Comparison of ENCODE assay signal across 16 cellular contexts in the genomic region with DNA sequence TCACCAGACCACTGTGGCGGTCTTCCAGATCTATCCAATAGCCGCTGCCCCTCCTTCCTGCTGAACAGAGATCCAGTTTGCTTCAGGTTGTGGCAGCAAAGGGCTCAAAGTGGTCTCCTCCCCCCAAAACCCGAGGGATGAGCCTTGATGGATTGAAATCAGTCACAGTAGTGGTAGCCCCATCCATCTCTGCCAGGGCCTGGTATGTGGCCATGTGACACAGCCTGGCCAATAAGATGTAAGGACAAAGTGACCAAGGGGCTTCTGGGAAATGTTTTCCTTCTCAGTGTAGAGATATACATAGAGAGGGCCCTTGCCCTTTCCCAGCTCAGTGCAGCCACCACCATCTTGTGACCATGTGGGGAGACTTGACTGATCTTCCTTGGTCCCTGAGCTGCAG. TPM values are rescaled to one million over a fixed set of nuclear protein-coding genes. Genes with fewer than 3 reads are reported as not detected.
DNase-seq lines count a peak whose midpoint lies in the region; ATAC-seq and TF ChIP-seq lines count a peak whose summit lies in the region.
"Had no signal": no experiment of that assay in that cellular context is flagged by ENCODE, and none has a peak within 500 bp of the region (broad histone marks: within the 10 kb centered on the region; RNA-seq: fewer than 3 reads in every experiment).

No MANE protein-coding gene starts in this region.

- intact Hi-C loops in IMR-90 (cut with micrococcal nuclease): no loop called here

- no peak overlapping the region for H2BK15ac ChIP-seq in IMR-90 (ENCODE audit: low read depth, low read length)
- H2BK15ac ChIP-seq in neuronal stem cell (ENCODE audit: low read length): no peak overlapping the region

- no peak overlapping the region for H2AK9ac ChIP-seq in IMR-90 (replicated peaks; ENCODE audit: low read depth, low read length, poor library complexity)

- H3K9me1 ChIP-seq in IMR-90 (ENCODE audit: insufficient read depth, low read length): peaks cover 4% of the 10 kb centered on the region

- H4K8ac ChIP-seq in IMR-90 (ENCODE audit: low read depth in 2 of 2, low read length in 2 of 2): no peak overlapping the region
- no peak overlapping the region for H4K8ac ChIP-seq in neuronal stem cell (ENCODE audit: low read depth, low read length)

- H2BK12ac ChIP-seq in neuronal stem cell (ENCODE audit: low read length): no peak overlapping the region

- H2AFZ ChIP-seq in IMR-90 (replicated peaks; ENCODE audit: low read length, poor library complexity) (no peak overlapping the region), neuronal stem cell (ENCODE audit: low read length) (peak overlapping the region; percentile 68)
- H2AFZ ChIP-seq: GM23248 had no signal

- H3K4me1 ChIP-seq in IMR-90 (ENCODE audit: control insufficient read depth, insufficient read depth, low read length) (no peaks in the 10 kb centered on the region), neuronal stem cell (ENCODE audit: control insufficient read depth in 2 of 2, insufficient read depth in 1 of 2, low read depth in 1 of 2, low read length in 2 of 2) (peaks cover 2 to 6% of the 10 kb centered on the region in 2 donors)
- H3K4me1 ChIP-seq: Caco-2 had no signal

- no peak overlapping the region for H3K4ac ChIP-seq in IMR-90 (ENCODE audit: low read depth, low read length)
- H3K4ac ChIP-seq in neuronal stem cell (ENCODE audit: low read length): no peak overlapping the region

- in situ Hi-C loops in IMR-90 (cut with MboI; ENCODE audit: low sequenced_read_pairs): no loop called here

- POLR2A ChIA-PET in IMR-90 (lab: Charles Lee; ENCODE audit: unreplicated experiment): no interaction called here

- no peak overlapping the region for H3K56ac ChIP-seq in IMR-90 (ENCODE audit: extremely low read depth, insufficient read depth, low read length)

- DNase-seq in NCI-H82 (lab: John Stamatoyannopoulos, UW): peak; percentile 31
- DNase-seq in NCI-H82 treated with DMSO at 0.1 percent for 48 hours (lab: John Stamatoyannopoulos, UW; ENCODE audit: unreplicated experiment): no peak
- no peak for DNase-seq in IMR-90
- DNase-seq in SK-N-DZ (ENCODE audit: low spot score): peak; percentile 37
- no peak for DNase-seq in neuronal stem cell (ENCODE audit: low spot score)
- DNase-seq: AML-193; Caco-2; CD8-positive, alpha-beta memory T cell; DND-41; GDM1; GM23248; H7 had no signal

- WGBS in IMR-90 (ENCODE audit: extremely low coverage in 2 of 2, insufficient read length in 1 of 2), 2 experiments: no CpG with 5 or more reads among the region's 3 CpGs
- WGBS in neuronal stem cell (ENCODE audit: extremely low coverage in 2 of 2, insufficient read length in 2 of 2, insufficient replicate concordance in 1 of 2), 2 donors: no CpG with 5 or more reads among the region's 3 CpGs

- no peak overlapping the region for H4K5ac ChIP-seq in IMR-90 (ENCODE audit: low read depth, low read length)

- CTCF ChIA-PET in IMR-90 (lab: Yijun Ruan, JAX): no interaction called here

- H2BK5ac ChIP-seq in IMR-90 (ENCODE audit: low read depth, low read length, poor library complexity, severe bottlenecking) (no peak overlapping the region), neuronal stem cell (ENCODE audit: low read length) (no peak overlapping the region)

- no peak for TF ChIP-seq RAD21 in IMR-90 (IDR thresholded peaks at IDR 0.05; ENCODE audit: low read length)

- H4K91ac ChIP-seq in IMR-90 (ENCODE audit: insufficient read depth, low read depth, low read length) (no peak overlapping the region), neuronal stem cell (ENCODE audit: low read depth, low read length, poor library complexity) (no peak overlapping the region)

- H3K23ac ChIP-seq in IMR-90 (ENCODE audit: low read depth, low read length): no peak overlapping the region
- H3K23ac ChIP-seq in neuronal stem cell (ENCODE audit: low read depth, low read length, poor library complexity): no peak overlapping the region

- H3K14ac ChIP-seq in IMR-90 (replicated peaks; ENCODE audit: low read depth, low read length) (no peak overlapping the region), neuronal stem cell (ENCODE audit: low read length) (no peak overlapping the region)

- H3K9ac ChIP-seq in IMR-90 (ENCODE audit: low read depth, low read length): no peak overlapping the region
- H3K9ac ChIP-seq in neuronal stem cell (ENCODE audit: low read depth, low read length, poor library complexity): no peak overlapping the region
- H3K9ac ChIP-seq: BLaER1, GM23248 had no signal

- H2BK120ac ChIP-seq in IMR-90 (ENCODE audit: low read depth, low read length) (no peak overlapping the region), neuronal stem cell (ENCODE audit: low read depth, low read length) (no peak overlapping the region)

- no peak overlapping the region for H2AK5ac ChIP-seq in IMR-90 (ENCODE audit: low read depth, low read length)
- H2AK5ac ChIP-seq in neuronal stem cell (ENCODE audit: low read depth, low read length): no peak overlapping the region

- no peaks in the 10 kb centered on the region for H3K36me3 ChIP-seq in IMR-90 (ENCODE audit: control insufficient read depth, insufficient read depth, low read length)
- H3K36me3 ChIP-seq in neuronal stem cell (replicated peaks in 1 of 2; ENCODE audit: control insufficient read depth in 2 of 2, insufficient read depth in 2 of 2, low read length in 2 of 2): no peaks in the 10 kb centered on the region
- H3K36me3 ChIP-seq: BLaER1 had no signal

- H3K4me3 ChIP-seq in IMR-90 (ENCODE audit: insufficient read depth, low read depth, low read length) (no peak overlapping the region), neuronal stem cell (ENCODE audit: low read length in 2 of 2) (no peak overlapping the region)
- H3K4me3 ChIP-seq: BLaER1, GM23248 had no signal

- H3K18ac ChIP-seq in IMR-90 (ENCODE audit: low read depth, low read length): no peak overlapping the region
- H3K18ac ChIP-seq in neuronal stem cell (ENCODE audit: low read length): no peak overlapping the region

- H2BK20ac ChIP-seq in IMR-90 (ENCODE audit: low read depth, low read length): no peak overlapping the region

- H3K27me3 ChIP-seq in IMR-90 (ENCODE audit: control insufficient read depth, insufficient read depth, low read length) (no peaks in the 10 kb centered on the region; the same call in none of the 2 replicates), neuronal stem cell (ENCODE audit: control insufficient read depth in 3 of 3, insufficient read depth in 3 of 3, low read depth in 1 of 3, low read length in 3 of 3) (peaks cover 0 to 24% (median 0%) of the 10 kb centered on the region in 3 experiments)
- H3K27me3 ChIP-seq: BLaER1 had no signal

- no peak overlapping the region for H3K4me2 ChIP-seq in IMR-90 (ENCODE audit: low read depth, low read length)
- H3K4me2 ChIP-seq in neuronal stem cell (ENCODE audit: insufficient read depth, low read length, poor library complexity, severe bottlenecking): no peak overlapping the region
- H3K4me2 ChIP-seq: BLaER1 had no signal

- no peak for TF ChIP-seq POLR2A in IMR-90 (IDR thresholded peaks at IDR 0.05; ENCODE audit: low read depth, low read length)

- H3K79me1 ChIP-seq in IMR-90 (ENCODE audit: low read depth in 1 of 2, low read length in 2 of 2) (peaks cover 0 to 3% of the 10 kb centered on the region in 2 experiments; a peak in 1 of 4 replicates), neuronal stem cell (ENCODE audit: low read depth, low read length) (no peaks in the 10 kb centered on the region)

- no peaks in the 10 kb centered on the region for H4K20me1 ChIP-seq in IMR-90 (ENCODE audit: insufficient read depth, low read length)
- H4K20me1 ChIP-seq: BLaER1 had no signal

- dilution Hi-C loops in IMR-90 (cut with HindIII; ENCODE audit: low sequenced_read_pairs, unreplicated experiment): no loop called here

- BruUV-seq in IMR-90 (replicated peaks; lab: Mats Ljungman, UMichigan): no TSS peak

- ATAC-seq in IMR-90 (ENCODE audit: low read depth) (no peak), GM21723 (IDR thresholded peaks at IDR 0.05; ENCODE audit: unreplicated experiment) (no peak), GM21367 (IDR thresholded peaks at IDR 0.05; ENCODE audit: unreplicated experiment) (no peak)

- H3K27ac ChIP-seq in IMR-90 (ENCODE audit: insufficient read depth, low read length) (no peak overlapping the region), neuronal stem cell (replicated peaks; ENCODE audit: low read length) (no peak overlapping the region)
- H3K27ac ChIP-seq: 22Rv1, BLaER1, GM23248 had no signal

- H3K9me3 ChIP-seq in IMR-90 (ENCODE audit: control insufficient read depth, insufficient read depth, low read length) (no peaks in the 10 kb centered on the region), neuronal stem cell (replicated peaks in 1 of 2; ENCODE audit: control insufficient read depth in 2 of 2, insufficient read depth in 1 of 2, low read depth in 1 of 2, low read length in 2 of 2) (no peaks in the 10 kb centered on the region)
- H3K9me3 ChIP-seq: BLaER1, Caco-2 had no signal

- no peak for TF ChIP-seq CTCF in IMR-90 (conservative IDR thresholded peaks at IDR 0.05; ENCODE audit: low read depth, low read length)

TF ChIP-seq in IMR-90, 13 proteins besides CTCF, POLR2A, EP300 and RAD21:
- no peak for TF ChIP-seq FOS (IDR thresholded peaks at IDR 0.05; ENCODE audit: low read depth, low read length)
- TF ChIP-seq MXI1 (IDR thresholded peaks at IDR 0.05; ENCODE audit: borderline replicate concordance, low read depth, low read length): no peak
- no peak for TF ChIP-seq NFE2L2 (IDR thresholded peaks at IDR 0.05; ENCODE audit: low read depth, low read length)
- TF ChIP-seq, protein P1, sequence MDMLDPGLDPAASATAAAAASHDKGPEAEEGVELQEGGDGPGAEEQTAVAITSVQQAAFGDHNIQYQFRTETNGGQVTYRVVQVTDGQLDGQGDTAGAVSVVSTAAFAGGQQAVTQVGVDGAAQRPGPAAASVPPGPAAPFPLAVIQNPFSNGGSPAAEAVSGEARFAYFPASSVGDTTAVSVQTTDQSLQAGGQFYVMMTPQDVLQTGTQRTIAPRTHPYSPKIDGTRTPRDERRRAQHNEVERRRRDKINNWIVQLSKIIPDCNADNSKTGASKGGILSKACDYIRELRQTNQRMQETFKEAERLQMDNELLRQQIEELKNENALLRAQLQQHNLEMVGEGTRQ (IDR thresholded peaks at IDR 0.05; ENCODE audit: low read depth, low read length): peak; percentile 21; the same call in 1 of the 2 replicates
- TF ChIP-seq RCOR1 (IDR thresholded peaks at IDR 0.05; ENCODE audit: insufficient replicate concordance, low read length): no peak

RNA-seq across cellular contexts. Expression of a gene that starts 4.1 kb away (rescaled TPM):
- total RNA-seq in IMR-90 (2012; rRNA removed): 0.56 and 0.72 TPM in 2 replicates
- polyA plus RNA-seq in IMR-90 (2012; rRNA removed): 3.5 and 3.9 TPM in 2 replicates
- 0.78 and 1.5 TPM in 2 replicates for polyA plus RNA-seq in IMR-90 (2012; cell fraction: cytosol; rRNA removed)
- 0.81 and 5.1 TPM in 2 replicates for polyA plus RNA-seq in IMR-90 (2012; cell fraction: nucleus; rRNA removed; ENCODE audit: low replicate concordance)
- polyA plus RNA-seq in SK-N-DZ (2014; cell fraction: cytosol; rRNA removed): 1.7 and 3.3 TPM in 2 replicates
- polyA plus RNA-seq in SK-N-DZ (2014; cell fraction: nucleus; rRNA removed): 2.2 and 9.2 TPM in 2 replicates
- 5.5 TPM for polyA plus RNA-seq in neuronal stem cell (2013, experiment 1 of 2)
- 6.1 TPM for polyA plus RNA-seq in neuronal stem cell (2013, experiment 2 of 2)

Comparison
In these comparisons a context has a peak if more than half of its experiments do, and no peak if none do; other contexts are left out.
1. DNase-seq: peak in NCI-H82 (single experiment) and SK-N-DZ (single experiment); none in NCI-H82 treated with DMSO at 0.1 percent for 48 hours (single experiment), IMR-90 (single experiment) and neuronal stem cell (single experiment).